ENCODE assay signal across 9 cellular contexts in genomic region chr14:22099942-22100763, GRCh38.
DNase-seq lines count a peak whose midpoint lies in the region; FAIRE-seq and TF ChIP-seq lines count a peak whose summit lies in the region.
"Had no signal": no experiment of that assay in that cellular context is flagged by ENCODE, and none has a peak within 500 bp of the region (broad histone marks: within the 10 kb centered on the region; RNA-seq: fewer than 3 reads in every experiment).

No MANE protein-coding gene starts in this region.

- peak; percentile 13 to 35 for DNase-seq in NCI-H2081 (lab: John Stamatoyannopoulos, UW)
- DNase-seq in NCI-H2081 treated with DMSO at 0.1 percent for 48 hours (lab: John Stamatoyannopoulos, UW) = no peak
- peak; percentile 27 for DNase-seq in HCEC 1CT
- peak; percentile 36 for DNase-seq in NCI-H2107 (lab: John Stamatoyannopoulos, UW)
- DNase-seq in activated T-cell treated with anti-CD3 and anti-CD28 coated beads for 1 hour (ENCODE audit: low read depth) = peak; percentile 28
- DNase-seq in fibroblast of pulmonary artery (ENCODE audit: low read depth) = peak; percentile 53
- peak in 33 of 56 donors; percentile 0 to 52 (median 9) for DNase-seq in nucleus accumbens (lab: John Stamatoyannopoulos, UW)
- peak; percentile 77 for DNase-seq in urothelium cell line (ENCODE audit: low spot score)

- no peak overlapping the region for H3K4me3 ChIP-seq in fibroblast of pulmonary artery (replicated peaks; ENCODE audit: low read depth, low read length)
- H3K4me3 ChIP-seq: BLaER1 had no signal

- FAIRE-seq in urothelium cell line (lab: Jason Lieb, UNC) = no peak

- peak; percentile 48 for TF ChIP-seq CTCF in fibroblast of pulmonary artery (IDR thresholded peaks at IDR 0.05; ENCODE audit: low read length, missing control alignments)
